In the genomic region with DNA sequence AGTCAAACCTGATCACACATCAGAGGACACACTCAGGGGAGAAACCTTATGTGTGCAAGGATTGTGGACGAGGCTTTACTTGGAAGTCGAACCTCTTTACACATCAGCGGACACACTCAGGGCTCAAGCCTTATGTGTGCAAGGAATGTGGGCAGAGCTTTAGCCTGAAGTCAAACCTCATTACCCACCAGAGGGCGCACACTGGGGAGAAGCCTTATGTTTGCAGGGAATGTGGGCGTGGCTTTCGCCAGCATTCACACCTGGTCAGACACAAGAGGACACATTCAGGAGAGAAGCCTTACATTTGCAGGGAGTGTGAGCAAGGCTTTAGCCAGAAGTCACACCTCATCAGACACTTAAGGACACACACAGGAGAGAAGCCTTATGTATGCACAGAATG, we compare ENCODE assay signal across 1 cellular context.
TF ChIP-seq lines count a peak whose summit lies in the region.

No MANE protein-coding gene starts in this region.

TF ChIP-seq in GM12878, 131 proteins besides CTCF, POLR2A, EP300 and RAD21 (continued from another document):
- TF ChIP-seq, protein P1, sequence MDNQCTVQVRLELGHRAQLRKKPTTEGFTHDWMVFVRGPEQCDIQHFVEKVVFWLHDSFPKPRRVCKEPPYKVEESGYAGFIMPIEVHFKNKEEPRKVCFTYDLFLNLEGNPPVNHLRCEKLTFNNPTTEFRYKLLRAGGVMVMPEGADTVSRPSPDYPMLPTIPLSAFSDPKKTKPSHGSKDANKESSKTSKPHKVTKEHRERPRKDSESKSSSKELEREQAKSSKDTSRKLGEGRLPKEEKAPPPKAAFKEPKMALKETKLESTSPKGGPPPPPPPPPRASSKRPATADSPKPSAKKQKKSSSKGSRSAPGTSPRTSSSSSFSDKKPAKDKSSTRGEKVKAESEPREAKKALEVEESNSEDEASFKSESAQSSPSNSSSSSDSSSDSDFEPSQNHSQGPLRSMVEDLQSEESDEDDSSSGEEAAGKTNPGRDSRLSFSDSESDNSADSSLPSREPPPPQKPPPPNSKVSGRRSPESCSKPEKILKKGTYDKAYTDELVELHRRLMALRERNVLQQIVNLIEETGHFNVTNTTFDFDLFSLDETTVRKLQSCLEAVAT (IDR thresholded peaks at IDR 0.05) = no peak
- no peak for TF ChIP-seq RBBP5 (conservative IDR thresholded peaks at IDR 0.05)
- TF ChIP-seq, protein P2, sequence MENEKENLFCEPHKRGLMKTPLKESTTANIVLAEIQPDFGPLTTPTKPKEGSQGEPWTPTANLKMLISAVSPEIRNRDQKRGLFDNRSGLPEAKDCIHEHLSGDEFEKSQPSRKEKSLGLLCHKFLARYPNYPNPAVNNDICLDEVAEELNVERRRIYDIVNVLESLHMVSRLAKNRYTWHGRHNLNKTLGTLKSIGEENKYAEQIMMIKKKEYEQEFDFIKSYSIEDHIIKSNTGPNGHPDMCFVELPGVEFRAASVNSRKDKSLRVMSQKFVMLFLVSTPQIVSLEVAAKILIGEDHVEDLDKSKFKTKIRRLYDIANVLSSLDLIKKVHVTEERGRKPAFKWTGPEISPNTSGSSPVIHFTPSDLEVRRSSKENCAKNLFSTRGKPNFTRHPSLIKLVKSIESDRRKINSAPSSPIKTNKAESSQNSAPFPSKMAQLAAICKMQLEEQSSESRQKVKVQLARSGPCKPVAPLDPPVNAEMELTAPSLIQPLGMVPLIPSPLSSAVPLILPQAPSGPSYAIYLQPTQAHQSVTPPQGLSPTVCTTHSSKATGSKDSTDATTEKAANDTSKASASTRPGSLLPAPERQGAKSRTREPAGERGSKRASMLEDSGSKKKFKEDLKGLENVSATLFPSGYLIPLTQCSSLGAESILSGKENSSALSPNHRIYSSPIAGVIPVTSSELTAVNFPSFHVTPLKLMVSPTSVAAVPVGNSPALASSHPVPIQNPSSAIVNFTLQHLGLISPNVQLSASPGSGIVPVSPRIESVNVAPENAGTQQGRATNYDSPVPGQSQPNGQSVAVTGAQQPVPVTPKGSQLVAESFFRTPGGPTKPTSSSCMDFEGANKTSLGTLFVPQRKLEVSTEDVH (IDR thresholded peaks at IDR 0.05; ENCODE audit: low read depth, partially characterized antibody) = no peak
- TF ChIP-seq ZSCAN29 (IDR thresholded peaks at IDR 0.05) = no peak
- no peak for TF ChIP-seq CHD1 (IDR thresholded peaks at IDR 0.05; ENCODE audit: low read depth, low read length)
- TF ChIP-seq NRF1 (conservative IDR thresholded peaks at IDR 0.05; ENCODE audit: low read depth, low read length) = no peak
- TF ChIP-seq LARP7 (IDR thresholded peaks at IDR 0.05) = no peak
- no peak for TF ChIP-seq STAT3 (IDR thresholded peaks at IDR 0.05; ENCODE audit: low read depth, low read length)
- TF ChIP-seq KLF5 (IDR thresholded peaks at IDR 0.05; ENCODE audit: partially characterized antibody) = no peak
- TF ChIP-seq, protein P3, sequence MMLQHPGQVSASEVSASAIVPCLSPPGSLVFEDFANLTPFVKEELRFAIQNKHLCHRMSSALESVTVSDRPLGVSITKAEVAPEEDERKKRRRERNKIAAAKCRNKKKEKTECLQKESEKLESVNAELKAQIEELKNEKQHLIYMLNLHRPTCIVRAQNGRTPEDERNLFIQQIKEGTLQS (IDR thresholded peaks at IDR 0.05; ENCODE audit: borderline replicate concordance, extremely low read depth, low read depth, low read length) = no peak
- TF ChIP-seq, protein P4, sequence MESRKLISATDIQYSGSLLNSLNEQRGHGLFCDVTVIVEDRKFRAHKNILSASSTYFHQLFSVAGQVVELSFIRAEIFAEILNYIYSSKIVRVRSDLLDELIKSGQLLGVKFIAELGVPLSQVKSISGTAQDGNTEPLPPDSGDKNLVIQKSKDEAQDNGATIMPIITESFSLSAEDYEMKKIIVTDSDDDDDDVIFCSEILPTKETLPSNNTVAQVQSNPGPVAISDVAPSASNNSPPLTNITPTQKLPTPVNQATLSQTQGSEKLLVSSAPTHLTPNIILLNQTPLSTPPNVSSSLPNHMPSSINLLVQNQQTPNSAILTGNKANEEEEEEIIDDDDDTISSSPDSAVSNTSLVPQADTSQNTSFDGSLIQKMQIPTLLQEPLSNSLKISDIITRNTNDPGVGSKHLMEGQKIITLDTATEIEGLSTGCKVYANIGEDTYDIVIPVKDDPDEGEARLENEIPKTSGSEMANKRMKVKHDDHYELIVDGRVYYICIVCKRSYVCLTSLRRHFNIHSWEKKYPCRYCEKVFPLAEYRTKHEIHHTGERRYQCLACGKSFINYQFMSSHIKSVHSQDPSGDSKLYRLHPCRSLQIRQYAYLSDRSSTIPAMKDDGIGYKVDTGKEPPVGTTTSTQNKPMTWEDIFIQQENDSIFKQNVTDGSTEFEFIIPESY (IDR thresholded peaks at IDR 0.05) = no peak
- TF ChIP-seq, protein P5, sequence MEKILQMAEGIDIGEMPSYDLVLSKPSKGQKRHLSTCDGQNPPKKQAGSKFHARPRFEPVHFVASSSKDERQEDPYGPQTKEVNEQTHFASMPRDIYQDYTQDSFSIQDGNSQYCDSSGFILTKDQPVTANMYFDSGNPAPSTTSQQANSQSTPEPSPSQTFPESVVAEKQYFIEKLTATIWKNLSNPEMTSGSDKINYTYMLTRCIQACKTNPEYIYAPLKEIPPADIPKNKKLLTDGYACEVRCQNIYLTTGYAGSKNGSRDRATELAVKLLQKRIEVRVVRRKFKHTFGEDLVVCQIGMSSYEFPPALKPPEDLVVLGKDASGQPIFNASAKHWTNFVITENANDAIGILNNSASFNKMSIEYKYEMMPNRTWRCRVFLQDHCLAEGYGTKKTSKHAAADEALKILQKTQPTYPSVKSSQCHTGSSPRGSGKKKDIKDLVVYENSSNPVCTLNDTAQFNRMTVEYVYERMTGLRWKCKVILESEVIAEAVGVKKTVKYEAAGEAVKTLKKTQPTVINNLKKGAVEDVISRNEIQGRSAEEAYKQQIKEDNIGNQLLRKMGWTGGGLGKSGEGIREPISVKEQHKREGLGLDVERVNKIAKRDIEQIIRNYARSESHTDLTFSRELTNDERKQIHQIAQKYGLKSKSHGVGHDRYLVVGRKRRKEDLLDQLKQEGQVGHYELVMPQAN (conservative IDR thresholded peaks at IDR 0.05) = no peak
- no peak for TF ChIP-seq SREBF2 (IDR thresholded peaks at IDR 0.05; ENCODE audit: low read length)
- TF ChIP-seq, protein P6, sequence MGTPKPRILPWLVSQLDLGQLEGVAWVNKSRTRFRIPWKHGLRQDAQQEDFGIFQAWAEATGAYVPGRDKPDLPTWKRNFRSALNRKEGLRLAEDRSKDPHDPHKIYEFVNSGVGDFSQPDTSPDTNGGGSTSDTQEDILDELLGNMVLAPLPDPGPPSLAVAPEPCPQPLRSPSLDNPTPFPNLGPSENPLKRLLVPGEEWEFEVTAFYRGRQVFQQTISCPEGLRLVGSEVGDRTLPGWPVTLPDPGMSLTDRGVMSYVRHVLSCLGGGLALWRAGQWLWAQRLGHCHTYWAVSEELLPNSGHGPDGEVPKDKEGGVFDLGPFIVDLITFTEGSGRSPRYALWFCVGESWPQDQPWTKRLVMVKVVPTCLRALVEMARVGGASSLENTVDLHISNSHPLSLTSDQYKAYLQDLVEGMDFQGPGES (IDR thresholded peaks at IDR 0.05) = no peak
- no peak for TF ChIP-seq HCFC1 (IDR thresholded peaks at IDR 0.05; ENCODE audit: low read length)
